8 cellular contexts compared by ENCODE assay signal in genomic region chr22:46035742-46036557, GRCh38. TPM values are rescaled to one million over a fixed set of nuclear protein-coding genes. Genes with fewer than 3 reads are reported as not detected.
DNase-seq lines count a peak whose midpoint lies in the region; ATAC-seq and TF ChIP-seq lines count a peak whose summit lies in the region.

No MANE protein-coding gene starts in this region.

- H3K4me3 Mint-ChIP-seq in activated T-cell treated with anti-CD3 and anti-CD28 coated beads, Interleukin-2, amount 50 U/mL, for 24 hours = peak overlapping the region; percentile 85

- H3K4me3 ChIP-seq in PC-3 (ENCODE audit: low read length) (peak overlapping the region; percentile 81), mucosa of stomach (ENCODE audit: low read length) (peak overlapping the region; percentile 67)

- H2AFZ ChIP-seq in PC-3 (ENCODE audit: low read length) = peak overlapping the region; percentile 61

- CTCF ChIA-PET in PC-3 (lab: Charles Lee) = interaction anchor here (0.6 to 3.0 kb wide), 3 partner anchors 17 to 30 kb away, joined by 3 to 77 read pairs (median 13); no protein-coding TSS in a partner anchor

- peaks cover 1% of the 10 kb centered on the region for H3K36me3 Mint-ChIP-seq in activated T-cell treated with anti-CD3 and anti-CD28 coated beads, Interleukin-2, amount 50 U/mL, for 24 hours (ENCODE audit: low read depth)

- TF ChIP-seq CTCF in PC-3 (conservative IDR thresholded peaks at IDR 0.05; ENCODE audit: low read depth, low read length) = no peak

- H4K20me1 ChIP-seq in PC-3 (ENCODE audit: low read length) = no peaks in the 10 kb centered on the region

- peaks cover 25% of the 10 kb centered on the region for H3K79me2 ChIP-seq in PC-3 (ENCODE audit: low read length)

- H3F3A ChIP-seq in PC-3 (ENCODE audit: low read length, unreplicated experiment) = no peaks in the 10 kb centered on the region

- peak; percentile 85 for TF ChIP-seq POLR2A in erythroblast (IDR thresholded peaks at IDR 0.05; ENCODE audit: low read length)

- H3K27me3 Mint-ChIP-seq in activated T-cell treated with anti-CD3 and anti-CD28 coated beads, Interleukin-2, amount 50 U/mL, for 24 hours = no peaks in the 10 kb centered on the region

- H3K27ac ChIP-seq in PC-3 (ENCODE audit: low read length) = peak overlapping the region; percentile 85

- H3K9me2 ChIP-seq in PC-3 (replicated peaks; ENCODE audit: low read length) = no peaks in the 10 kb centered on the region

- H3K9ac ChIP-seq in PC-3 (ENCODE audit: low read length) = peak overlapping the region; percentile 93
- peak overlapping the region; percentile 86 for H3K9ac ChIP-seq in mucosa of stomach (ENCODE audit: low read length)

- BruUV-seq in PC-3 (replicated peaks; lab: Mats Ljungman, UMichigan) = no TSS peak

- H3K36me3 ChIP-seq in PC-3 (ENCODE audit: low read depth, low read length) (no peaks in the 10 kb centered on the region), mucosa of stomach (ENCODE audit: control insufficient read depth, insufficient read depth, low read length) (no peaks in the 10 kb centered on the region)

- H3K9me3 ChIP-seq in PC-3 (ENCODE audit: low read length) = no peaks in the 10 kb centered on the region
- no peaks in the 10 kb centered on the region for H3K9me3 ChIP-seq in mucosa of stomach (ENCODE audit: control insufficient read depth, low read length)

- H3K27ac Mint-ChIP-seq in activated T-cell treated with anti-CD3 and anti-CD28 coated beads, Interleukin-2, amount 50 U/mL, for 24 hours = peak overlapping the region; percentile 95

- DNase-seq in DMS153 treated with DMSO at 0.1 percent for 48 hours (lab: John Stamatoyannopoulos, UW; ENCODE audit: unreplicated experiment) (peak; percentile 98), HuH-7 (ENCODE audit: low spot score) (peak; percentile 97), PC-3 (peak; percentile 97), erythroblast (lab: John Stamatoyannopoulos, UW) (peak; percentile 99 to 100)
- DNase-seq in activated T-cell treated with anti-CD3 and anti-CD28 coated beads, Interleukin-2, amount 50 U/mL, for 24 hours = peak; percentile 100
- peak; percentile 97 to 100 for DNase-seq in stimulated activated CD8-positive, alpha-beta memory T cell treated with anti-CD3 and anti-CD28 coated beads, Interleukin-4, amount 100 ng/mL, for 4 hours (ENCODE audit: low read depth in 2 of 2, low spot score in 1 of 2)

- POLR2A ChIA-PET in PC-3 (lab: Charles Lee; ENCODE audit: unreplicated experiment) = interaction anchor here (0.5 to 0.8 kb wide), 4 partner anchors 15 to 259 kb away, joined by 3 to 23 read pairs (median 13); no protein-coding TSS in a partner anchor

- peaks cover 17% of the 10 kb centered on the region for H3K4me1 Mint-ChIP-seq in activated T-cell treated with anti-CD3 and anti-CD28 coated beads, Interleukin-2, amount 50 U/mL, for 24 hours (ENCODE audit: low read depth)

- H3K9me3 Mint-ChIP-seq in activated T-cell treated with anti-CD3 and anti-CD28 coated beads, Interleukin-2, amount 50 U/mL, for 24 hours = no peaks in the 10 kb centered on the region

- intact Hi-C loops in PC-3 (cut with micrococcal nuclease) = loop anchor here (1.0 kb wide), 2 partner anchors 23 to 30 kb away; no protein-coding TSS in a partner anchor

- H3K4me2 ChIP-seq in PC-3 (ENCODE audit: low read length) = peak overlapping the region; percentile 100

- H3K4me1 ChIP-seq in PC-3 (ENCODE audit: insufficient read depth, low read length) (peaks cover 23% of the 10 kb centered on the region), mucosa of stomach (ENCODE audit: control insufficient read depth, insufficient read depth, low read length) (peaks cover 12% of the 10 kb centered on the region)

- H3K27me3 ChIP-seq in PC-3 (ENCODE audit: low read length) (no peaks in the 10 kb centered on the region), mucosa of stomach (ENCODE audit: control insufficient read depth, insufficient read depth, low read length) (no peaks in the 10 kb centered on the region)

- ATAC-seq in GM21526 (IDR thresholded peaks at IDR 0.05; ENCODE audit: low FRiP score, unreplicated experiment) (peak; percentile 83), PC-3 (peak; percentile 88)

RNA-seq across cellular contexts. Expression of gene WNT7B, which starts 59.0 kb away (rescaled TPM):
- total RNA-seq in PC-3 (2014; rRNA removed) = 42.0 and 73.1 TPM in 2 replicates

Comparison
In these comparisons a context has a peak if more than half of its experiments do, and no peak if none do; other contexts are left out.
1. Peak in every context shown above with its lines: DNase-seq, ATAC-seq, H3K4me3 ChIP-seq and H3K27ac ChIP-seq.